In genomic region chr11:69552951-69553350, GRCh38 we compare ENCODE assay signal across 21 cellular contexts.
"Had no signal": no experiment of that assay in that cellular context is flagged by ENCODE, and none has a peak within 500 bp of the region (broad histone marks: within the 10 kb centered on the region; RNA-seq: fewer than 3 reads in every experiment).

No MANE protein-coding gene starts in this region.

- H3K27me3 ChIP-seq: cardiac muscle cell, hepatocyte had no signal

- H3K4me2 ChIP-seq: hepatocyte had no signal

- FAIRE-seq: endometrium had no signal

- H3K36me3 ChIP-seq: cardiac muscle cell, left ventricle myocardium inferior, thoracic aorta had no signal

- H3K79me2 ChIP-seq: hepatocyte had no signal

- H3K4me3 Mint-ChIP-seq: activated CD4-positive, alpha-beta memory T cell treated with anti-CD3 and anti-CD28 coated beads for 36 hours; activated naive CD8-positive, alpha-beta T cell treated with anti-CD3 and anti-CD28 coated beads, Interleukin-2, amount 50 U/mL, for 24 hours; activated T-cell treated with anti-CD3 and anti-CD28 coated beads, Interleukin-2, amount 50 U/mL, for 72 hours; dendritic cell treated with granulocyte-macrophage colony-stimulating factor and Interleukin-4, amounts not matched to agents 40 ng/mL and 50 ng/mL, for 4 days; immature natural killer cell; natural killer cell treated with Interleukin-12 subunit alpha and Interleukin-12 subunit beta and Interleukin-15 and Interleukin-18, amount 100 ng/mL, for 72 hours; type B pancreatic cell; WTC11 had no signal

- H3K4me3 ChIP-seq: cardiac muscle cell, hepatocyte, left ventricle myocardium inferior, thoracic aorta had no signal

- ATAC-seq: activated naive CD8-positive, alpha-beta T cell treated with anti-CD3 and anti-CD28 coated beads, Interleukin-2, amount 50 U/mL, for 24 hours; activated T-cell treated with anti-CD3 and anti-CD28 coated beads, Interleukin-2, amount 50 U/mL, for 72 hours; natural killer cell treated with Interleukin-12 subunit alpha and Interleukin-12 subunit beta and Interleukin-15 and Interleukin-18, amount 100 ng/mL, for 72 hours; WTC11 had no signal

- H3K27ac Mint-ChIP-seq: activated CD4-positive, alpha-beta memory T cell treated with anti-CD3 and anti-CD28 coated beads for 36 hours; activated naive CD8-positive, alpha-beta T cell treated with anti-CD3 and anti-CD28 coated beads, Interleukin-2, amount 50 U/mL, for 24 hours; activated T-cell treated with anti-CD3 and anti-CD28 coated beads, Interleukin-2, amount 50 U/mL, for 72 hours; dendritic cell treated with granulocyte-macrophage colony-stimulating factor and Interleukin-4, amounts not matched to agents 40 ng/mL and 50 ng/mL, for 4 days; immature natural killer cell; natural killer cell treated with Interleukin-12 subunit alpha and Interleukin-12 subunit beta and Interleukin-15 and Interleukin-18, amount 100 ng/mL, for 72 hours; type B pancreatic cell; WTC11 had no signal

- H3K27ac ChIP-seq: cardiac muscle cell, hepatocyte, left ventricle myocardium inferior, thoracic aorta had no signal

- DNase-seq: activated CD4-positive, alpha-beta memory T cell treated with anti-CD3 and anti-CD28 coated beads for 36 hours; activated CD4-positive, alpha-beta T cell treated with anti-CD3 and anti-CD28 coated beads for 48 hours; activated gamma-delta T cell; activated naive CD4-positive, alpha-beta T cell treated with anti-CD3 and anti-CD28 coated beads, Interleukin-2, amount 50 U/mL, for 16 hours; activated naive CD8-positive, alpha-beta T cell treated with anti-CD3 and anti-CD28 coated beads, Interleukin-2, amount 50 U/mL, for 24 hours; activated T-cell treated with anti-CD3 and anti-CD28 coated beads, Interleukin-2, amount 50 U/mL, for 72 hours; effector CD4-positive, alpha-beta T cell; foreskin melanocyte; immature natural killer cell; left ventricle myocardium inferior; stimulated activated CD4-positive, alpha-beta T cell treated with anti-CD3 and anti-CD28 coated beads, Interleukin-4, amount 100 ng/mL, for 1 hour; stimulated activated naive CD4-positive, alpha-beta T cell treated with Interleukin-2 at 50 U/mL for 16 hours; T-helper 1 cell had no signal

- H3K4me1 Mint-ChIP-seq: immature natural killer cell, WTC11 had no signal

- H2AFZ ChIP-seq: hepatocyte had no signal

- H3K4me1 ChIP-seq: left ventricle myocardium inferior had no signal
